28 cellular contexts compared by ENCODE assay signal in genomic region chr3:84265768-84266167, GRCh38.
"Had no signal": no experiment of that assay in that cellular context is flagged by ENCODE, and none has a peak within 500 bp of the region (broad histone marks: within the 10 kb centered on the region; RNA-seq: fewer than 3 reads in every experiment).

No MANE protein-coding gene starts in this region.

- H3K4me3 Mint-ChIP-seq: naive thymus-derived CD8-positive, alpha-beta T cell; nephron; neural progenitor cell; stimulated activated naive B cell treated with anti-CD40 and anti-IgM and Interleukin-4, amounts not matched to agents 10 μg/mL and 1 μg/mL and 100 μg/mL, for 72 hours had no signal

- H3K27me3 Mint-ChIP-seq: naive thymus-derived CD8-positive, alpha-beta T cell; progenitor cell of endocrine pancreas; stimulated activated naive B cell treated with anti-CD40 and anti-IgM and Interleukin-4, amounts not matched to agents 10 μg/mL and 1 μg/mL and 100 μg/mL, for 72 hours had no signal

- DNase-seq: hippocampal formation; left colon; left lung; lower lobe of right lung; mammary epithelial cell; mesenchymal stem cell; naive thymus-derived CD8-positive, alpha-beta T cell; ovary; retina; right cardiac atrium; stimulated activated CD4-positive, alpha-beta T cell treated with anti-CD3 and anti-CD28 coated beads, Interleukin-12 subunit alpha, Interleukin-12 subunit beta, amount 100 ng/mL, for 4 hours; stimulated activated CD4-positive, alpha-beta T cell treated with anti-CD3 and anti-CD28 coated beads, Interleukin-15, amount 100 ng/mL, for 24 hours; stimulated activated CD4-positive, alpha-beta T cell treated with anti-CD3 and anti-CD28 coated beads, Interleukin-2, amount 100 ng/mL, for 24 hours; stimulated activated CD4-positive, alpha-beta T cell treated with anti-CD3 and anti-CD28 coated beads, Interleukin-4, amount 100 ng/mL, for 1 hour; stimulated activated naive B cell treated with anti-CD40 and anti-IgM and Interleukin-4, amounts not matched to agents 10 μg/mL and 1 μg/mL and 100 μg/mL, for 72 hours; stimulated activated naive CD8-positive, alpha-beta T cell treated with anti-CD3 and anti-CD28 coated beads, Interleukin-15, Interleukin-2, amounts not matched to agents 100 U/mL and 50 U/mL, for 24 hours; stomach; testis; thyroid gland; transverse colon; upper lobe of left lung had no signal

- H3K4me1 Mint-ChIP-seq: naive thymus-derived CD8-positive, alpha-beta T cell; nephron; neural progenitor cell; stimulated activated naive B cell treated with anti-CD40 and anti-IgM and Interleukin-4, amounts not matched to agents 10 μg/mL and 1 μg/mL and 100 μg/mL, for 72 hours had no signal

- H3K4me3 ChIP-seq: left lung, lower lobe of right lung, neural progenitor cell, ovary, skin epidermis, stomach, testis, thyroid gland, transverse colon, upper lobe of left lung, vagina had no signal

- H3K4me2 ChIP-seq: neural progenitor cell had no signal

- H3K27me3 ChIP-seq: left lung, neural progenitor cell, ovary, stomach, testis, thyroid gland, transverse colon, upper lobe of left lung, vagina had no signal

- H3K27ac Mint-ChIP-seq: naive thymus-derived CD8-positive, alpha-beta T cell; nephron; neural progenitor cell; stimulated activated naive B cell treated with anti-CD40 and anti-IgM and Interleukin-4, amounts not matched to agents 10 μg/mL and 1 μg/mL and 100 μg/mL, for 72 hours had no signal

- H3K9me3 ChIP-seq: lower lobe of right lung, ovary, testis, thyroid gland, transverse colon, vagina had no signal

- H2AFZ ChIP-seq: neural progenitor cell had no signal

- H3K36me3 Mint-ChIP-seq: naive thymus-derived CD8-positive, alpha-beta T cell; neural progenitor cell; stimulated activated naive B cell treated with anti-CD40 and anti-IgM and Interleukin-4, amounts not matched to agents 10 μg/mL and 1 μg/mL and 100 μg/mL, for 72 hours had no signal

- H3K9me3 Mint-ChIP-seq: neural progenitor cell had no signal

- H3K9ac ChIP-seq: neural progenitor cell had no signal

- H3K4me1 ChIP-seq: left lung, lower lobe of right lung, neural progenitor cell, stomach, testis, thyroid gland, transverse colon, upper lobe of left lung, vagina had no signal

- FAIRE-seq: keratinocyte had no signal

- ATAC-seq: left colon; left lung; lower lobe of right lung; naive thymus-derived CD8-positive, alpha-beta T cell; right cardiac atrium; sciatic nerve; stimulated activated naive B cell treated with anti-CD40 and anti-IgM and Interleukin-4, amounts not matched to agents 10 μg/mL and 1 μg/mL and 100 μg/mL, for 72 hours; stimulated activated naive CD8-positive, alpha-beta T cell treated with anti-CD3 and anti-CD28 coated beads, Interleukin-15, Interleukin-2, amounts not matched to agents 100 U/mL and 50 U/mL, for 24 hours had no signal

- H3K27ac ChIP-seq: left lung, lower lobe of right lung, neural progenitor cell, ovary, skin epidermis, stomach, testis, thyroid gland, transverse colon, upper lobe of left lung, vagina had no signal

- H3K36me3 ChIP-seq: left lung, lower lobe of right lung, neural progenitor cell, ovary, stomach, thyroid gland, transverse colon, upper lobe of left lung, vagina had no signal
